In genomic region chr10:81027223-81027622, GRCh38 we compare ENCODE assay signal across 15 cellular contexts.
"Had no signal": no experiment of that assay in that cellular context is flagged by ENCODE, and none has a peak within 500 bp of the region (broad histone marks: within the 10 kb centered on the region; RNA-seq: fewer than 3 reads in every experiment).

No MANE protein-coding gene starts in this region.

- H3K4me3 ChIP-seq: ascending aorta, tibial nerve had no signal

- H3K27me3 ChIP-seq: ascending aorta, tibial nerve had no signal

- H3K27ac Mint-ChIP-seq: activated CD8-positive, alpha-beta T cell treated with anti-CD3 and anti-CD28 coated beads for 36 hours; activated naive CD8-positive, alpha-beta T cell treated with anti-CD3 and anti-CD28 coated beads, Interleukin-2, amount 10 ng/mL, durations not matched to agents 7 days and 5 days; activated T-helper 17 cell treated with anti-CD3 and anti-CD28 coated beads, Interleukin-2, amount 50 U/mL, for 72 hours; T-helper 17 cell had no signal

- H3K9me3 Mint-ChIP-seq: activated CD8-positive, alpha-beta T cell treated with anti-CD3 and anti-CD28 coated beads for 36 hours had no signal

- H3K4me1 ChIP-seq: ascending aorta, tibial nerve had no signal

- ATAC-seq: activated CD8-positive, alpha-beta T cell treated with anti-CD3 and anti-CD28 coated beads for 36 hours; activated T-helper 17 cell treated with anti-CD3 and anti-CD28 coated beads, Interleukin-2, amount 50 U/mL, for 72 hours; left lobe of liver; stimulated activated naive CD8-positive, alpha-beta T cell treated with anti-CD3 and anti-CD28 coated beads, Interleukin-15, Interleukin-2, amounts not matched to agents 100 U/mL and 50 U/mL, for 24 hours; T-helper 17 cell had no signal

- H3K36me3 Mint-ChIP-seq: activated naive CD8-positive, alpha-beta T cell treated with anti-CD3 and anti-CD28 coated beads, Interleukin-2, amount 10 ng/mL, durations not matched to agents 7 days and 5 days had no signal

- H3K36me3 ChIP-seq: ascending aorta, tibial nerve had no signal

- H3K4me1 Mint-ChIP-seq: activated naive CD8-positive, alpha-beta T cell treated with anti-CD3 and anti-CD28 coated beads, Interleukin-2, amount 10 ng/mL, durations not matched to agents 7 days and 5 days; activated T-helper 17 cell treated with anti-CD3 and anti-CD28 coated beads, Interleukin-2, amount 50 U/mL, for 72 hours; T-helper 17 cell had no signal

- H3K27me3 Mint-ChIP-seq: activated CD8-positive, alpha-beta T cell treated with anti-CD3 and anti-CD28 coated beads for 36 hours had no signal

- DNase-seq: activated CD4-positive, alpha-beta T cell treated with anti-CD3 and anti-CD28 coated beads for 48 hours; activated CD8-positive, alpha-beta T cell treated with anti-CD3 and anti-CD28 coated beads for 36 hours; activated naive CD4-positive, alpha-beta T cell treated with Interleukin-2 at 50 U/mL for 16 hours; activated naive CD8-positive, alpha-beta T cell treated with anti-CD3 and anti-CD28 coated beads, Interleukin-2, amount 10 ng/mL, durations not matched to agents 7 days and 5 days; activated T-cell treated with anti-CD3 and anti-CD28 coated beads, Interleukin-2, amount 50 U/mL, for 1 hour; cerebellar nuclear complex; effector CD4-positive, alpha-beta T cell; hippocampal formation; retina; stimulated activated naive CD8-positive, alpha-beta T cell treated with anti-CD3 and anti-CD28 coated beads, Interleukin-15, Interleukin-2, amounts not matched to agents 100 U/mL and 50 U/mL, for 24 hours; T-helper 17 cell had no signal

- H3K27ac ChIP-seq: ascending aorta, tibial nerve had no signal

- H3K4me3 Mint-ChIP-seq: activated CD8-positive, alpha-beta T cell treated with anti-CD3 and anti-CD28 coated beads for 36 hours; activated naive CD8-positive, alpha-beta T cell treated with anti-CD3 and anti-CD28 coated beads, Interleukin-2, amount 10 ng/mL, durations not matched to agents 7 days and 5 days; activated T-helper 17 cell treated with anti-CD3 and anti-CD28 coated beads, Interleukin-2, amount 50 U/mL, for 72 hours; T-helper 17 cell had no signal
